In genomic region chr12:108566452-108566851, GRCh38 we compare ENCODE assay signal across 1 cellular context.
A peak's percentile ranks its signal among the peaks of the same experiment; 100 is the strongest.
TF ChIP-seq lines count a peak whose summit lies in the region.

No MANE protein-coding gene starts in this region.

TF ChIP-seq in GM12878, 131 proteins besides CTCF, POLR2A, EP300 and RAD21:
- TF ChIP-seq SRF (IDR thresholded peaks at IDR 0.05; ENCODE audit: low read depth in 2 of 2, low read length in 2 of 2): 0 out of 4 replicates have a peak, but pooled peaks of 1 of the 2 experiments have one; percentile 26
- TF ChIP-seq GATAD2B (conservative IDR thresholded peaks at IDR 0.05; ENCODE audit: low read depth): no peak
- no peak for TF ChIP-seq DPF2 (IDR thresholded peaks at IDR 0.05)
- no peak for TF ChIP-seq RUNX3 (IDR thresholded peaks at IDR 0.05; ENCODE audit: low read length)
- no peak for TF ChIP-seq SMAD1 (IDR thresholded peaks at IDR 0.05; ENCODE audit: low read depth, partially characterized antibody)
- TF ChIP-seq PML (IDR thresholded peaks at IDR 0.05; ENCODE audit: low read length): no peak
- TF ChIP-seq MLLT1 (IDR thresholded peaks at IDR 0.05): no peak
- no peak for TF ChIP-seq LARP7 (IDR thresholded peaks at IDR 0.05)
- TF ChIP-seq SMARCA5 (IDR thresholded peaks at IDR 0.05): no peak
- peak; percentile 10; the same call in 1 of the 2 replicates for TF ChIP-seq PRDM15 (CRISPR knock-in tag; IDR thresholded peaks at IDR 0.05)
- peak; percentile 70 for TF ChIP-seq POLR2AphosphoS5 (IDR thresholded peaks at IDR 0.05; ENCODE audit: low read length)
- no peak for TF ChIP-seq ZNF592 (IDR thresholded peaks at IDR 0.05)
- TF ChIP-seq CBX3 (IDR thresholded peaks at IDR 0.05; ENCODE audit: borderline replicate concordance, low read depth): no peak
- no peak for TF ChIP-seq TCF7 (IDR thresholded peaks at IDR 0.05; ENCODE audit: borderline replicate concordance)
- TF ChIP-seq MTA2 (IDR thresholded peaks at IDR 0.05; ENCODE audit: low read depth): no peak
- 0 out of 2 replicates have a peak, but pooled peaks have one; percentile 12 for TF ChIP-seq WRNIP1 (IDR thresholded peaks at IDR 0.05; ENCODE audit: borderline replicate concordance, low read depth, low read length)
- no peak for TF ChIP-seq IKZF1 (conservative IDR thresholded peaks at IDR 0.05)
- no peak for TF ChIP-seq ZNF384 (IDR thresholded peaks at IDR 0.05; ENCODE audit: borderline replicate concordance, low read depth, low read length)
- no peak for TF ChIP-seq MAX (IDR thresholded peaks at IDR 0.05; ENCODE audit: low read depth, low read length)
- TF ChIP-seq BHLHE40 (IDR thresholded peaks at IDR 0.05; ENCODE audit: borderline replicate concordance in 1 of 2, low read depth in 2 of 2, low read length in 1 of 2): no peak
